16 cellular contexts compared by ENCODE assay signal in the genomic region with DNA sequence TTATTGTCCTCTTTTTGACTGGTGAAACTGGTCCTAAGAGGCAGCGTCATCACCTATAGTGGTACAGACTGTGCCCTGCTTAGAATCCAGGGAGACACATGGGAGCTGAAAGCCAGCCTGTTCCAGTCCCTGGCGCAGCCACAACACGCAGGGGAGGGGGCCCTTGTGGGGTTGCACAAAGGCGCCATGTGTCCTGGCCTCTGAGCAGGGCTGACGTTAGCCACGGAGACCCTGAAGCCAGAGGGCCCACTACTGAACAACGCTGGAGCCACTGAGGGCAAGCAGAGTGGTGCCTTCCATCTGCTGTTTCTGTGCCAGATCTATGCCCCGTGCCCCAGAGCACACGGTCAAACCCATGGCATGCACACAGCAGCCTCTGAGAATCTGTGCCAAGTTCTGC.
"Had no signal": no experiment of that assay in that cellular context is flagged by ENCODE, and none has a peak within 500 bp of the region (broad histone marks: within the 10 kb centered on the region; RNA-seq: fewer than 3 reads in every experiment).

No MANE protein-coding gene starts in this region.

- ATAC-seq: stimulated activated naive B cell treated with anti-CD40 and anti-IgM and Interleukin-4, amounts not matched to agents 10 μg/mL and 1 μg/mL and 100 μg/mL, for 72 hours; upper lobe of right lung had no signal

- H3K27ac ChIP-seq: ovary, spleen, upper lobe of right lung had no signal

- H3K27ac Mint-ChIP-seq: activated naive CD4-positive, alpha-beta T cell treated with anti-CD3 and anti-CD28 coated beads for 36 hours; brain; endodermal cell; nephron; stimulated activated naive B cell treated with anti-CD40 and anti-IgM and Interleukin-4, amounts not matched to agents 10 μg/mL and 1 μg/mL and 100 μg/mL, for 72 hours; T-cell had no signal

- H3K4me3 Mint-ChIP-seq: activated naive CD4-positive, alpha-beta T cell treated with anti-CD3 and anti-CD28 coated beads for 36 hours; brain; endodermal cell; nephron; stimulated activated naive B cell treated with anti-CD40 and anti-IgM and Interleukin-4, amounts not matched to agents 10 μg/mL and 1 μg/mL and 100 μg/mL, for 72 hours; T-cell had no signal

- DNase-seq: activated CD4-positive, alpha-beta T cell treated with anti-CD3 and anti-CD28 coated beads for 48 hours; activated CD8-positive, alpha-beta memory T cell treated with anti-CD3 and anti-CD28 coated beads for 24 hours; activated naive CD4-positive, alpha-beta T cell treated with anti-CD3 and anti-CD28 coated beads for 36 hours; dermis blood vessel endothelial cell; endodermal cell; erythroblast; mesenchymal stem cell; ovary; spleen; stimulated activated CD4-positive, alpha-beta T cell treated with anti-CD3 and anti-CD28 coated beads, Interleukin-1b, Interleukin-23, amount 100 ng/mL, for 48 hours; stimulated activated naive B cell treated with anti-CD40 and anti-IgM and Interleukin-4, amounts not matched to agents 10 μg/mL and 1 μg/mL and 100 μg/mL, for 72 hours; T-cell; T1000; upper lobe of right lung had no signal

- H3K4me1 Mint-ChIP-seq: brain, T-cell had no signal

- H3K36me3 Mint-ChIP-seq: brain, T-cell had no signal
